ENCODE assay signal across 1 cellular context in the genomic region with DNA sequence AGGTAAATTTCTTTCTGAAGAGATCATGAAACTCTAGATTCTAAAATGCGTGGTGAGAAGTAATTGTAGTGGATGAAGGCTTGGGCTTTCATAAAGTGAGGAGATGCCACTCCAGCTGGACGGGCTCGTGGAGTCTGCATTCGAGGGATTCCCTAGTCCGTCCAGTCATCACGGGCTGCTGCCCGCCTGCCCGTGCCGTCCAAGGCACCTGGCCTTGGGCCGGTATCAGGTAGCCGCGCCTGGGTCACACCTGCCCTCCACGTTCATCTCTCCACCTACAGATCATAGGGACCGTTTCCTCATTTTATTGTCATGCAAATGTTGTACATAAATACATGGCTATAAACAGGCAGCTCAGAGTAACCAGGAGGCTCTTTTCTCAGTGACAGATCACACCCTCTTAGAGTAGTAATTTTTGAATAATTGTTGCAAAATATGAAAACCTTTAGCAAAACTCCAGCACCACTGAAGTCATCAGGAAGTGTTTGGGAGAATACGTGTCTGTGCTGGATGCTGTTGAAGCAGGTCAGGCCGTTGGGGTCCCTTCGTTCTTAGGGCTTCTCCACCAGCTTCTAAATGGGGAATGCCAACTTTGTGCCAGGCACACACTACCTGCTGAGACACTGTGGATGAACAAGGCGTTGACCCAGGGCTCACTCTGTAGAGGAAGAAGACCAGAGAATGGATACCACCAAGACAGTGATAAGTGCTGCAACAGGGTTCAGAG.
TF ChIP-seq lines count a peak whose summit lies in the region.

No MANE protein-coding gene starts in this region.

TF ChIP-seq in GM12878, 131 proteins besides CTCF, POLR2A, EP300 and RAD21 (continued from another document):
- TF ChIP-seq STAT3 (IDR thresholded peaks at IDR 0.05; ENCODE audit: low read depth, low read length) (no peak), SMAD5 (IDR thresholded peaks at IDR 0.05; ENCODE audit: low read depth) (no peak; the same call in 1 of the 2 replicates), POLR2AphosphoS2 (IDR thresholded peaks at IDR 0.05; ENCODE audit: low read depth, low read length) (peak; percentile 86; the same call in 1 of the 2 replicates), IRF4 (IDR thresholded peaks at IDR 0.05; ENCODE audit: low read depth, low read length) (peak; percentile 42; the same call in 1 of the 2 replicates)
- TF ChIP-seq, protein P1, sequence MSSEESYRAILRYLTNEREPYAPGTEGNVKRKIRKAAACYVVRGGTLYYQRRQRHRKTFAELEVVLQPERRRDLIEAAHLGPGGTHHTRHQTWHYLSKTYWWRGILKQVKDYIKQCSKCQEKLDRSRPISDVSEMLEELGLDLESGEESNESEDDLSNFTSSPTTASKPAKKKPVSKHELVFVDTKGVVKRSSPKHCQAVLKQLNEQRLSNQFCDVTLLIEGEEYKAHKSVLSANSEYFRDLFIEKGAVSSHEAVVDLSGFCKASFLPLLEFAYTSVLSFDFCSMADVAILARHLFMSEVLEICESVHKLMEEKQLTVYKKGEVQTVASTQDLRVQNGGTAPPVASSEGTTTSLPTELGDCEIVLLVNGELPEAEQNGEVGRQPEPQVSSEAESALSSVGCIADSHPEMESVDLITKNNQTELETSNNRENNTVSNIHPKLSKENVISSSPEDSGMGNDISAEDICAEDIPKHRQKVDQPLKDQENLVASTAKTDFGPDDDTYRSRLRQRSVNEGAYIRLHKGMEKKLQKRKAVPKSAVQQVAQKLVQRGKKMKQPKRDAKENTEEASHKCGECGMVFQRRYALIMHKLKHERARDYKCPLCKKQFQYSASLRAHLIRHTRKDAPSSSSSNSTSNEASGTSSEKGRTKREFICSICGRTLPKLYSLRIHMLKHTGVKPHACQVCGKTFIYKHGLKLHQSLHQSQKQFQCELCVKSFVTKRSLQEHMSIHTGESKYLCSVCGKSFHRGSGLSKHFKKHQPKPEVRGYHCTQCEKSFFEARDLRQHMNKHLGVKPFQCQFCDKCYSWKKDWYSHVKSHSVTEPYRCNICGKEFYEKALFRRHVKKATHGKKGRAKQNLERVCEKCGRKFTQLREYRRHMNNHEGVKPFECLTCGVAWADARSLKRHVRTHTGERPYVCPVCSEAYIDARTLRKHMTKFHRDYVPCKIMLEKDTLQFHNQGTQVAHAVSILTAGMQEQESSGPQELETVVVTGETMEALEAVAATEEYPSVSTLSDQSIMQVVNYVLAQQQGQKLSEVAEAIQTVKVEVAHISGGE (CRISPR knock-in tag; IDR thresholded peaks at IDR 0.05): no peak
